ENCODE assay signal across 25 cellular contexts in genomic region chr3:11346416-11346815, GRCh38.
DNase-seq lines count a peak whose midpoint lies in the region; ATAC-seq and TF ChIP-seq lines count a peak whose summit lies in the region.
"Had no signal": no experiment of that assay in that cellular context is flagged by ENCODE, and none has a peak within 500 bp of the region (broad histone marks: within the 10 kb centered on the region; RNA-seq: fewer than 3 reads in every experiment).

No MANE protein-coding gene starts in this region.

- H3K9me3 ChIP-seq in AG04450 (ENCODE audit: control insufficient read depth, insufficient read depth, low read length) (peaks cover 4% of the 10 kb centered on the region), mammary epithelial cell (replicated peaks; ENCODE audit: insufficient read depth, low read length) (no peaks in the 10 kb centered on the region), left lung (peaks cover 0 to 5% of the 10 kb centered on the region in 2 donors)
- H3K9me3 ChIP-seq: esophagus muscularis mucosa, HAP-1, psoas muscle, stomach had no signal

- H4K20me1 ChIP-seq in mammary epithelial cell (ENCODE audit: insufficient read depth, low read length), result no peaks in the 10 kb centered on the region

- 26% methylated on average over 1 of the region's 1 CpG for WGBS in mammary epithelial cell (ENCODE audit: low coverage, missing lambda C conversion rate)

- no peak overlapping the region for H3K9ac ChIP-seq in mammary epithelial cell (ENCODE audit: insufficient read depth, low read length)

- H3K4me2 ChIP-seq in mammary epithelial cell (ENCODE audit: insufficient read depth, low read depth, low read length), result no peak overlapping the region

- TF ChIP-seq CTCF in AG04450 (IDR thresholded peaks at IDR 0.05; ENCODE audit: low read depth, low read length) (no peak), LNCaP clone FGC (IDR thresholded peaks at IDR 0.05; ENCODE audit: control insufficient read depth, extremely low read depth, insufficient read depth) (no peak), mammary epithelial cell (conservative IDR thresholded peaks at IDR 0.05 in 1 of 2, IDR thresholded peaks at IDR 0.05 in 1 of 2; ENCODE audit: extremely low read depth in 1 of 2, insufficient read depth in 1 of 2, low read depth in 1 of 2, low read length in 2 of 2) (no peak), left lung (IDR thresholded peaks at IDR 0.05) (no peak)

- peaks cover 5% of the 10 kb centered on the region for H3K4me1 ChIP-seq in mammary epithelial cell (ENCODE audit: insufficient read depth, low read length)
- H3K4me1 ChIP-seq in left lung, result no peaks in the 10 kb centered on the region
- H3K4me1 ChIP-seq: esophagus muscularis mucosa, HAP-1, psoas muscle, stomach had no signal

- H3K4me3 ChIP-seq in AG04450 (ENCODE audit: low read depth, low read length), result no peak overlapping the region
- H3K4me3 ChIP-seq in LNCaP clone FGC (ENCODE audit: low read depth, low read length), result no peak overlapping the region
- H3K4me3 ChIP-seq in mammary epithelial cell (replicated peaks in 1 of 3; ENCODE audit: insufficient read depth in 1 of 3, low read depth in 2 of 3, low read length in 3 of 3), result no peak overlapping the region
- no peak overlapping the region for H3K4me3 ChIP-seq in left lung
- H3K4me3 ChIP-seq: esophagus muscularis mucosa, HAP-1, psoas muscle, stomach had no signal

- H3K4me3 Mint-ChIP-seq in stimulated activated naive B cell treated with anti-CD40 and anti-IgM and Interleukin-4, amounts not matched to agents 10 μg/mL and 1 μg/mL and 100 μg/mL, for 72 hours, result no peak overlapping the region
- H3K4me3 Mint-ChIP-seq: activated naive CD8-positive, alpha-beta T cell treated with anti-CD3 and anti-CD28 coated beads for 36 hours; memory B cell; type B pancreatic cell had no signal

- no TSS peak for BruUV-seq in mammary epithelial cell (replicated peaks; lab: Mats Ljungman, UMichigan)

- H3K36me3 Mint-ChIP-seq in stimulated activated naive B cell treated with anti-CD40 and anti-IgM and Interleukin-4, amounts not matched to agents 10 μg/mL and 1 μg/mL and 100 μg/mL, for 72 hours, result peaks cover 52 to 68% of the 10 kb centered on the region in 2 donors

- intact Hi-C loops in mammary epithelial cell (cut with micrococcal nuclease), result no loop called here
- intact Hi-C loops in left lung (cut with DNase I), result no loop called here

- H3K27me3 Mint-ChIP-seq in stimulated activated naive B cell treated with anti-CD40 and anti-IgM and Interleukin-4, amounts not matched to agents 10 μg/mL and 1 μg/mL and 100 μg/mL, for 72 hours, result no peaks in the 10 kb centered on the region
- H3K27me3 Mint-ChIP-seq: activated naive CD8-positive, alpha-beta T cell treated with anti-CD3 and anti-CD28 coated beads for 36 hours; memory B cell; type B pancreatic cell had no signal

- H2AFZ ChIP-seq in mammary epithelial cell (ENCODE audit: low read depth, low read length), result no peak overlapping the region

- H3K9me3 Mint-ChIP-seq in stimulated activated naive B cell treated with anti-CD40 and anti-IgM and Interleukin-4, amounts not matched to agents 10 μg/mL and 1 μg/mL and 100 μg/mL, for 72 hours, result peaks cover 0 to 6% of the 10 kb centered on the region in 2 donors
- H3K9me3 Mint-ChIP-seq: activated naive CD8-positive, alpha-beta T cell treated with anti-CD3 and anti-CD28 coated beads for 36 hours; type B pancreatic cell had no signal

- no peaks in the 10 kb centered on the region for H3K27me3 ChIP-seq in AG04450 (ENCODE audit: control insufficient read depth, insufficient read depth, low read length)
- no peaks in the 10 kb centered on the region for H3K27me3 ChIP-seq in mammary epithelial cell (ENCODE audit: insufficient read depth, low read length)
- no peaks in the 10 kb centered on the region for H3K27me3 ChIP-seq in left lung
- H3K27me3 ChIP-seq: brain microvascular endothelial cell, esophagus muscularis mucosa, stomach had no signal

- peak; percentile 63 for DNase-seq in AG04450 (ENCODE audit: low read depth, low spot score)
- peak; percentile 30 for DNase-seq in LNCaP clone FGC (ENCODE audit: low read depth)
- peak; percentile 39 for DNase-seq in mammary epithelial cell
- DNase-seq in left lung, result no peak
- DNase-seq in stimulated activated naive B cell treated with anti-CD40 and anti-IgM and Interleukin-4, amounts not matched to agents 10 μg/mL and 1 μg/mL and 100 μg/mL, for 72 hours, result no peak
- no peak for DNase-seq in AG08395 (ENCODE audit: low spot score)
- DNase-seq: activated CD4-positive, alpha-beta T cell treated with anti-CD3 and anti-CD28 coated beads, Interleukin-2, amount 50 U/mL, for 4 hours; activated CD4-positive, CD25-positive, alpha-beta regulatory T cell; activated CD8-positive, alpha-beta memory T cell treated with anti-CD3 and anti-CD28 coated beads, Interleukin-2, amount 50 U/mL, for 48 hours; activated naive CD8-positive, alpha-beta T cell treated with anti-CD3 and anti-CD28 coated beads for 36 hours; brain microvascular endothelial cell; effector memory CD4-positive, alpha-beta T cell; NCI-H2081 treated with DMSO at 0.1 percent for 48 hours; nucleus accumbens; psoas muscle; SHP77; stomach; T-helper 9 cell had no signal

- CTCF ChIA-PET in AG04450 (lab: Charles Lee) (no interaction called here), mammary epithelial cell (lab: Charles Lee; ENCODE audit: low non-redundant PET) (no interaction called here)

- in situ Hi-C loops in mammary epithelial cell (cut with MboI; ENCODE audit: low sequenced_read_pairs in 2 of 2), result loop anchor here in 1 of 2 donors (25.0 kb wide), 1 partner anchor 409 kb away; no protein-coding TSS in a partner anchor

- POLR2A ChIA-PET in AG04450 (lab: Yijun Ruan, JAX), result no interaction called here

- ATAC-seq in left lung, result peak; percentile 44
- ATAC-seq in HG03135 (IDR thresholded peaks at IDR 0.05; ENCODE audit: unreplicated experiment), result no peak
- ATAC-seq in stimulated activated naive B cell treated with anti-CD40 and anti-IgM and Interleukin-4, amounts not matched to agents 10 μg/mL and 1 μg/mL and 100 μg/mL, for 72 hours (replicated peaks), result no peak
- no peak for ATAC-seq in GM19351 (IDR thresholded peaks at IDR 0.05; ENCODE audit: unreplicated experiment)
- ATAC-seq: psoas muscle had no signal

- H3K79me2 ChIP-seq in mammary epithelial cell (ENCODE audit: insufficient read depth, low read length), result no peaks in the 10 kb centered on the region

- H3K36me3 ChIP-seq in mammary epithelial cell (ENCODE audit: insufficient read depth, low read length) (peaks cover 8% of the 10 kb centered on the region), left lung (peaks cover 0 to 83% of the 10 kb centered on the region in 2 donors)

- no peak overlapping the region for H3K27ac Mint-ChIP-seq in stimulated activated naive B cell treated with anti-CD40 and anti-IgM and Interleukin-4, amounts not matched to agents 10 μg/mL and 1 μg/mL and 100 μg/mL, for 72 hours
- H3K27ac Mint-ChIP-seq: activated naive CD8-positive, alpha-beta T cell treated with anti-CD3 and anti-CD28 coated beads for 36 hours; activated T-helper 2 cell treated with anti-CD3 and anti-CD28 coated beads, Interferon-gamma antibody, Interleukin-2, Interleukin-4, amounts not matched to agents 10 μg/mL and 5 μg/mL and 100 μg/mL, durations not matched to agents 14 hours and 24 hours and 36 hours; memory B cell; type B pancreatic cell had no signal

- dilution Hi-C loops in mammary epithelial cell (cut with HindIII; ENCODE audit: low sequenced_read_pairs), result loop anchor here (5.0 to 25.0 kb wide), 2 partner anchors 46 to 284 kb away; no protein-coding TSS in a partner anchor

- no peaks in the 10 kb centered on the region for H3K4me1 Mint-ChIP-seq in stimulated activated naive B cell treated with anti-CD40 and anti-IgM and Interleukin-4, amounts not matched to agents 10 μg/mL and 1 μg/mL and 100 μg/mL, for 72 hours
- H3K4me1 Mint-ChIP-seq: activated naive CD8-positive, alpha-beta T cell treated with anti-CD3 and anti-CD28 coated beads for 36 hours; memory B cell had no signal

- H3K27ac ChIP-seq in AG04450 (ENCODE audit: low read depth, low read length), result no peak overlapping the region
- no peak overlapping the region for H3K27ac ChIP-seq in mammary epithelial cell (ENCODE audit: insufficient read depth, low read depth, low read length)
- H3K27ac ChIP-seq in left lung, result no peak overlapping the region
- H3K27ac ChIP-seq: brain microvascular endothelial cell, esophagus muscularis mucosa, psoas muscle, stomach had no signal

Comparison
In these comparisons a context has a peak if more than half of its experiments do, and no peak if none do; other contexts are left out.
1. DNase-seq: peak in AG04450 (single experiment), LNCaP clone FGC (single experiment) and mammary epithelial cell (single experiment); none in left lung (0 of 2), stimulated activated naive B cell treated with anti-CD40 and anti-IgM and Interleukin-4, amounts not matched to agents 10 μg/mL and 1 μg/mL and 100 μg/mL, for 72 hours (single experiment) and AG08395 (single experiment).